In genomic region chr7:150376560-150376959, GRCh38 we compare ENCODE assay signal across 1 cellular context.
TF ChIP-seq lines count a peak whose summit lies in the region.

No MANE protein-coding gene starts in this region.

TF ChIP-seq in endothelial cell of umbilical vein, 7 proteins besides CTCF, POLR2A, EP300 and RAD21:
- TF ChIP-seq FOS (IDR thresholded peaks at IDR 0.05; ENCODE audit: borderline replicate concordance, insufficient read depth, low read length) = no peak
- no peak for TF ChIP-seq MYC (IDR thresholded peaks at IDR 0.05; ENCODE audit: low read depth, low read length)
- no peak for TF ChIP-seq MAX (IDR thresholded peaks at IDR 0.05; ENCODE audit: insufficient read depth, insufficient read length)
- TF ChIP-seq GATA2 (IDR thresholded peaks at IDR 0.05; ENCODE audit: insufficient read depth, insufficient read length, low read depth, low read length) = no peak
- TF ChIP-seq POLR2AphosphoS5 (IDR thresholded peaks at IDR 0.05; ENCODE audit: insufficient read depth, low read depth, low read length) = no peak
